ENCODE assay signal across 14 cellular contexts in genomic region chr11:802693-803466, GRCh38.
A peak's percentile ranks its signal among the peaks of the same experiment; 100 is the strongest.
DNase-seq lines count a peak whose midpoint lies in the region; ATAC-seq, FAIRE-seq and TF ChIP-seq lines count a peak whose summit lies in the region.
"Had no signal": no experiment of that assay in that cellular context is flagged by ENCODE, and none has a peak within 500 bp of the region (broad histone marks: within the 10 kb centered on the region; RNA-seq: fewer than 3 reads in every experiment).

No MANE protein-coding gene starts in this region.

- H2AFZ ChIP-seq in Loucy (ENCODE audit: low read length): no peak overlapping the region

- TF ChIP-seq POLR2A in H54 (IDR thresholded peaks at IDR 0.05; ENCODE audit: low read depth, low read length): no peak

- H3K4me3 ChIP-seq in Loucy (ENCODE audit: low read length, poor library complexity, severe bottlenecking) (no peak overlapping the region), foreskin fibroblast (ENCODE audit: low read depth in 1 of 2, low read length in 2 of 2) (peak overlapping the region; percentile 18 to 73)
- H3K4me3 ChIP-seq: cardiac muscle cell, skin epidermis, thoracic aorta had no signal

- H3K4me1 ChIP-seq in Loucy (ENCODE audit: insufficient read depth, low read length, poor library complexity, severe bottlenecking): peaks cover 18% of the 10 kb centered on the region

- peaks cover 7% of the 10 kb centered on the region for H4K20me1 ChIP-seq in Loucy (ENCODE audit: insufficient read depth, low read length, poor library complexity, severe bottlenecking)

- H3K27me3 ChIP-seq in Loucy (ENCODE audit: insufficient read depth, low read length, poor library complexity, severe bottlenecking): no peaks in the 10 kb centered on the region
- H3K27me3 ChIP-seq: cardiac muscle cell, left lung, neutrophil had no signal

- H3K79me2 ChIP-seq in Loucy (ENCODE audit: insufficient read depth, low read length): peaks cover 27% of the 10 kb centered on the region; the same call in 1 of the 2 replicates

- DNase-seq in DMS 273 (lab: John Stamatoyannopoulos, UW; ENCODE audit: unreplicated experiment) (peak; percentile 57), DMS 273 treated with DMSO at 0.1 percent for 48 hours (lab: John Stamatoyannopoulos, UW) (no peak), foreskin fibroblast (no peak), H54 (ENCODE audit: insufficient read length, low spot score) (no peak)
- DNase-seq: DMS153, left lung, NCI-H1092, NCI-H510A had no signal

- TF ChIP-seq CTCF in Loucy (conservative IDR thresholded peaks at IDR 0.05; ENCODE audit: low read length) (no peak), foreskin fibroblast (IDR thresholded peaks at IDR 0.05; ENCODE audit: low read depth, low read length) (no peak)

- no peaks in the 10 kb centered on the region for H3K9me3 ChIP-seq in Loucy (ENCODE audit: insufficient read depth, low read depth, low read length)
- H3K9me3 ChIP-seq: left lung, neutrophil, thoracic aorta had no signal

- H3K9ac ChIP-seq in Loucy (ENCODE audit: low read depth, low read length, poor library complexity, severe bottlenecking): peak overlapping the region; percentile 99

- H3K36me3 ChIP-seq in Loucy (ENCODE audit: insufficient read depth, low read length): no peaks in the 10 kb centered on the region
- H3K36me3 ChIP-seq: cardiac muscle cell, neutrophil had no signal

- H3K4me2 ChIP-seq in Loucy (ENCODE audit: low read depth, low read length, poor library complexity, severe bottlenecking): peak overlapping the region; percentile 100

- H3F3A ChIP-seq in Loucy (ENCODE audit: low read depth): no peaks in the 10 kb centered on the region; the same call in 1 of the 2 replicates

- FAIRE-seq in H54 (lab: Jason Lieb, UNC): no peak

- no peaks in the 10 kb centered on the region for H3K9me2 ChIP-seq in Loucy (replicated peaks; ENCODE audit: low read depth, low read length)

- no peak for ATAC-seq in HG02852 (IDR thresholded peaks at IDR 0.05; ENCODE audit: unreplicated experiment)
- ATAC-seq: left lung had no signal
